19 cellular contexts compared by ENCODE assay signal in the genomic region with DNA sequence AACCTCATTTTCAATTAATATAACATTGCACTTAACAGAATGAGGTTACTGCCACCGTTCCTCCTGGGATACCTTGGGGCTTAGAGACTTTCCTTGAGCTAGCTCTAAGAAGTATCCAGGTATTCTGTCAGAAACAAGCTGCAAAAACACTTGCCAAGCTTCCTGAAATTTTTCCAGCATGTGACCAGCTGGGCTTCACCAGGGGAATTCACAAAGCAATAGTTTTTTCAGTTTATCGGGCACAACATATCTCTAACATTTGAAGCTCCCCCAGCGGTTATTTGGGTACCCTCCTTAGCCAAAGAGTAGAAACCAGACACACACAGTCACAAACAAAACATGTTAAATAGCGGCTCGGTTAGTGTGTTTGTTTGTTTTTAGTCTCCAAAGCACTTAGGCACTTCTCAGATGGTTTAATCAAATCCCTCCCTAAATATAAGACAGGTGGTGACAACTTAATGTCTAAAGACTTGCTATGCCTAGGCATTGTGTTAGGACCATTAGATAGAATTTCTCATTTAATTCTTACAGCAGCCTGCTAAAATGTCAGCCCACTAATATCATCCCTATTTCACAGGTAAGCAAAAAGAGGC.
"Had no signal": no experiment of that assay in that cellular context is flagged by ENCODE, and none has a peak within 500 bp of the region (broad histone marks: within the 10 kb centered on the region; RNA-seq: fewer than 3 reads in every experiment).

No MANE protein-coding gene starts in this region.

- H3K4me1 ChIP-seq: esophagus squamous epithelium, uterus had no signal

- H3K4me3 ChIP-seq: esophagus squamous epithelium, lung, pancreas, right lobe of liver, thoracic aorta, transverse colon, upper lobe of right lung, uterus had no signal

- ATAC-seq: effector memory CD8-positive, alpha-beta T cell; natural killer cell; stimulated activated naive B cell treated with anti-CD40 and anti-IgM and Interleukin-4, amounts not matched to agents 10 μg/mL and 1 μg/mL and 100 μg/mL, for 72 hours; upper lobe of right lung had no signal

- H3K27ac ChIP-seq: esophagus squamous epithelium, right lobe of liver, thoracic aorta, transverse colon, upper lobe of right lung, uterus had no signal

- DNase-seq: cortex of kidney; effector memory CD8-positive, alpha-beta T cell; erythroblast; esophagus squamous epithelium; hypothalamus; immature natural killer cell; natural killer cell; occipital lobe; pancreas; right lobe of liver; small intestine; stimulated activated CD4-positive, alpha-beta T cell treated with anti-CD3 and anti-CD28 coated beads, Interleukin-15, amount 100 ng/mL, for 24 hours; stimulated activated CD4-positive, alpha-beta T cell treated with anti-CD3 and anti-CD28 coated beads, Interleukin-2, amount 100 ng/mL, for 48 hours; stimulated activated naive B cell treated with anti-CD40 and anti-IgM and Interleukin-4, amounts not matched to agents 10 μg/mL and 1 μg/mL and 100 μg/mL, for 72 hours; transverse colon; upper lobe of right lung; uterus had no signal

- H3K27me3 ChIP-seq: esophagus squamous epithelium, pancreas, right lobe of liver, transverse colon, upper lobe of right lung, uterus had no signal

- H3K9me3 ChIP-seq: esophagus squamous epithelium, pancreas, right lobe of liver, thoracic aorta, transverse colon, upper lobe of right lung, uterus had no signal

- H3K36me3 ChIP-seq: esophagus squamous epithelium, pancreas, right lobe of liver, thoracic aorta, transverse colon, upper lobe of right lung, uterus had no signal
